In genomic region chr6:41695825-41696224, GRCh38 we compare ENCODE assay signal across 1 cellular context.
A peak's percentile ranks its signal among the peaks of the same experiment; 100 is the strongest.
TF ChIP-seq lines count a peak whose summit lies in the region.

No MANE protein-coding gene starts in this region.

TF ChIP-seq in HepG2, 621 proteins besides CTCF, POLR2A, EP300 and RAD21:
- TF ChIP-seq, protein P1, sequence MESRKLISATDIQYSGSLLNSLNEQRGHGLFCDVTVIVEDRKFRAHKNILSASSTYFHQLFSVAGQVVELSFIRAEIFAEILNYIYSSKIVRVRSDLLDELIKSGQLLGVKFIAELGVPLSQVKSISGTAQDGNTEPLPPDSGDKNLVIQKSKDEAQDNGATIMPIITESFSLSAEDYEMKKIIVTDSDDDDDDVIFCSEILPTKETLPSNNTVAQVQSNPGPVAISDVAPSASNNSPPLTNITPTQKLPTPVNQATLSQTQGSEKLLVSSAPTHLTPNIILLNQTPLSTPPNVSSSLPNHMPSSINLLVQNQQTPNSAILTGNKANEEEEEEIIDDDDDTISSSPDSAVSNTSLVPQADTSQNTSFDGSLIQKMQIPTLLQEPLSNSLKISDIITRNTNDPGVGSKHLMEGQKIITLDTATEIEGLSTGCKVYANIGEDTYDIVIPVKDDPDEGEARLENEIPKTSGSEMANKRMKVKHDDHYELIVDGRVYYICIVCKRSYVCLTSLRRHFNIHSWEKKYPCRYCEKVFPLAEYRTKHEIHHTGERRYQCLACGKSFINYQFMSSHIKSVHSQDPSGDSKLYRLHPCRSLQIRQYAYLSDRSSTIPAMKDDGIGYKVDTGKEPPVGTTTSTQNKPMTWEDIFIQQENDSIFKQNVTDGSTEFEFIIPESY (CRISPR knock-in tag; IDR thresholded peaks at IDR 0.05) = peak; percentile 27; the same call in 1 of the 2 replicates
- no peak for TF ChIP-seq ZNF484 (CRISPR knock-in tag; IDR thresholded peaks at IDR 0.05; ENCODE audit: borderline replicate concordance, low read depth)
